Comparison of ENCODE assay signal across 1 cellular context in genomic region chr16:69072640-69072974, GRCh38.
TF ChIP-seq lines count a peak whose summit lies in the region.

No MANE protein-coding gene starts in this region.

TF ChIP-seq in GM23338, 12 proteins besides CTCF, POLR2A, EP300 and RAD21:
- TF ChIP-seq ZNF462 (CRISPR knock-in tag; IDR thresholded peaks at IDR 0.05) = no peak
- TF ChIP-seq ETS1 (IDR thresholded peaks at IDR 0.05) = 0 out of 2 replicates have a peak, but pooled peaks have one; percentile 0
